In genomic region chr4:173382349-173382748, GRCh38 we compare ENCODE assay signal across 10 cellular contexts. TPM values are rescaled to one million over a fixed set of nuclear protein-coding genes. Genes with fewer than 3 reads are reported as not detected.
"Had no signal": no experiment of that assay in that cellular context is flagged by ENCODE, and none has a peak within 500 bp of the region (broad histone marks: within the 10 kb centered on the region; RNA-seq: fewer than 3 reads in every experiment).

No MANE protein-coding gene starts in this region.

- DNase-seq: GM23248, GOT3, H9, HCEC 1CT, KG1 had no signal

- H3K9me3 Mint-ChIP-seq: H9, IgD-negative memory B cell had no signal

- ATAC-seq: HepG2 had no signal

- H3K36me3 Mint-ChIP-seq: IgD-negative memory B cell had no signal

- H3K4me3 ChIP-seq: GM23248 had no signal

- FAIRE-seq: H54, HepG2 had no signal

- H3K27me3 Mint-ChIP-seq: IgD-negative memory B cell had no signal

- H3K27ac ChIP-seq: GM23248, HL-60 had no signal

- H3K4me3 Mint-ChIP-seq: H9, IgD-negative memory B cell had no signal

- H3K4me1 Mint-ChIP-seq: IgD-negative memory B cell had no signal

RNA-seq across cellular contexts. Expression of gene SCRG1, which starts 16.6 kb away (rescaled TPM):
- total RNA-seq: H9, HepG2, HT1080 had no signal
- polyA plus RNA-seq: HepG2, IgD-negative memory B cell had no signal
